In the genomic region with DNA sequence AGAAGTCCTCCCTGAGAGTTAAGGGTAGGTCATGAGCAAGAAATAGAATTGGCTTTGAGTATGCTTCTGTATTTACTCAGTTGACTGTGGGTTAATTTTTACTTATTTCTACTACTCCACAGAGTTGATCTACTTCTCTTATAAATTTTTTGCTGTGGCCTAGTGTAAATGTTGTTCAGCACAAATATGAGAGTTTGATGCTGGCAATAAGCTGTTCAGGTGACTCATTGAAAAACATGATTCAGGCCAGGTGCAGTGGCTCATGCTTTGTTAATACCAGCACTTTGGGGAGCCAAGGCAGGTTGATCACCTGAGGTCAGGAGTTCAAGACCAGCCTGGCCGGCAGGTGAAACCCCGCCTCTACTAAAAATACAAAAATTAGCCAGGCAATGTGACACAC, we compare ENCODE assay signal across 2 cellular contexts.
TF ChIP-seq lines count a peak whose summit lies in the region.

No MANE protein-coding gene starts in this region.

TF ChIP-seq in liver, 16 proteins besides CTCF, POLR2A, EP300 and RAD21:
- TF ChIP-seq HNF4A (conservative IDR thresholded peaks at IDR 0.05) (no peak), FOXA2 (IDR thresholded peaks at IDR 0.05) (peak; percentile 8)

TF ChIP-seq in HepG2, 621 proteins besides CTCF, POLR2A, EP300 and RAD21:
- TF ChIP-seq, protein P1, sequence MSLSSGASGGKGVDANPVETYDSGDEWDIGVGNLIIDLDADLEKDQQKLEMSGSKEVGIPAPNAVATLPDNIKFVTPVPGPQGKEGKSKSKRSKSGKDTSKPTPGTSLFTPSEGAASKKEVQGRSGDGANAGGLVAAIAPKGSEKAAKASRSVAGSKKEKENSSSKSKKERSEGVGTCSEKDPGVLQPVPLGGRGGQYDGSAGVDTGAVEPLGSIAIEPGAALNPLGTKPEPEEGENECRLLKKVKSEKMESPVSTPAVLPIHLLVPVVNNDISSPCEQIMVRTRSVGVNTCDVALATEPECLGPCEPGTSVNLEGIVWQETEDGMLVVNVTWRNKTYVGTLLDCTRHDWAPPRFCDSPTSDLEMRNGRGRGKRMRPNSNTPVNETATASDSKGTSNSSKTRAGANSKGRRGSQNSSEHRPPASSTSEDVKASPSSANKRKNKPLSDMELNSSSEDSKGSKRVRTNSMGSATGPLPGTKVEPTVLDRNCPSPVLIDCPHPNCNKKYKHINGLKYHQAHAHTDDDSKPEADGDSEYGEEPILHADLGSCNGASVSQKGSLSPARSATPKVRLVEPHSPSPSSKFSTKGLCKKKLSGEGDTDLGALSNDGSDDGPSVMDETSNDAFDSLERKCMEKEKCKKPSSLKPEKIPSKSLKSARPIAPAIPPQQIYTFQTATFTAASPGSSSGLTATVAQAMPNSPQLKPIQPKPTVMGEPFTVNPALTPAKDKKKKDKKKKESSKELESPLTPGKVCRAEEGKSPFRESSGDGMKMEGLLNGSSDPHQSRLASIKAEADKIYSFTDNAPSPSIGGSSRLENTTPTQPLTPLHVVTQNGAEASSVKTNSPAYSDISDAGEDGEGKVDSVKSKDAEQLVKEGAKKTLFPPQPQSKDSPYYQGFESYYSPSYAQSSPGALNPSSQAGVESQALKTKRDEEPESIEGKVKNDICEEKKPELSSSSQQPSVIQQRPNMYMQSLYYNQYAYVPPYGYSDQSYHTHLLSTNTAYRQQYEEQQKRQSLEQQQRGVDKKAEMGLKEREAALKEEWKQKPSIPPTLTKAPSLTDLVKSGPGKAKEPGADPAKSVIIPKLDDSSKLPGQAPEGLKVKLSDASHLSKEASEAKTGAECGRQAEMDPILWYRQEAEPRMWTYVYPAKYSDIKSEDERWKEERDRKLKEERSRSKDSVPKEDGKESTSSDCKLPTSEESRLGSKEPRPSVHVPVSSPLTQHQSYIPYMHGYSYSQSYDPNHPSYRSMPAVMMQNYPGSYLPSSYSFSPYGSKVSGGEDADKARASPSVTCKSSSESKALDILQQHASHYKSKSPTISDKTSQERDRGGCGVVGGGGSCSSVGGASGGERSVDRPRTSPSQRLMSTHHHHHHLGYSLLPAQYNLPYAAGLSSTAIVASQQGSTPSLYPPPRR (CRISPR knock-in tag; IDR thresholded peaks at IDR 0.05; ENCODE audit: borderline replicate concordance): no peak
